Comparison of ENCODE assay signal across 6 cellular contexts in genomic region chr6:31958412-31958740, GRCh38. TPM values are rescaled to one million over a fixed set of nuclear protein-coding genes. Genes with fewer than 3 reads are reported as not detected.
A peak's percentile ranks its signal among the peaks of the same experiment; 100 is the strongest.
DNase-seq lines count a peak whose midpoint lies in the region; ATAC-seq and TF ChIP-seq lines count a peak whose summit lies in the region.

No MANE protein-coding gene starts in this region.

- no peaks in the 10 kb centered on the region for H3K27me3 Mint-ChIP-seq in activated CD4-positive, alpha-beta T cell treated with anti-CD3 and anti-CD28 coated beads, Interleukin-2, amount 10 ng/mL, durations not matched to agents 24 days and 14 days
- H3K27me3 Mint-ChIP-seq in dendritic cell treated with granulocyte-macrophage colony-stimulating factor and Interleukin-4, amounts not matched to agents 40 ng/mL and 50 ng/mL, for 4 days: no peaks in the 10 kb centered on the region

- H3K9me3 Mint-ChIP-seq in activated CD4-positive, alpha-beta T cell treated with anti-CD3 and anti-CD28 coated beads, Interleukin-2, amount 10 ng/mL, durations not matched to agents 24 days and 14 days: no peaks in the 10 kb centered on the region
- no peaks in the 10 kb centered on the region for H3K9me3 Mint-ChIP-seq in dendritic cell treated with granulocyte-macrophage colony-stimulating factor and Interleukin-4, amounts not matched to agents 40 ng/mL and 50 ng/mL, for 4 days

- H3K36me3 ChIP-seq in psoas muscle (ENCODE audit: insufficient read depth in 1 of 2, low read depth in 1 of 2): peaks cover 3 to 77% of the 10 kb centered on the region in 2 donors

- peaks cover 36% of the 10 kb centered on the region for H3K4me1 Mint-ChIP-seq in activated CD4-positive, alpha-beta T cell treated with anti-CD3 and anti-CD28 coated beads, Interleukin-2, amount 10 ng/mL, durations not matched to agents 24 days and 14 days
- H3K4me1 Mint-ChIP-seq in dendritic cell treated with granulocyte-macrophage colony-stimulating factor and Interleukin-4, amounts not matched to agents 40 ng/mL and 50 ng/mL, for 4 days (ENCODE audit: low read depth): peaks cover 56% of the 10 kb centered on the region

- TF ChIP-seq CTCF in psoas muscle (IDR thresholded peaks at IDR 0.05): no peak

- H3K4me3 Mint-ChIP-seq in activated CD4-positive, alpha-beta T cell treated with anti-CD3 and anti-CD28 coated beads, Interleukin-2, amount 10 ng/mL, durations not matched to agents 24 days and 14 days: peak overlapping the region; percentile 97
- peak overlapping the region; percentile 90 for H3K4me3 Mint-ChIP-seq in dendritic cell treated with granulocyte-macrophage colony-stimulating factor and Interleukin-4, amounts not matched to agents 40 ng/mL and 50 ng/mL, for 4 days

- no peaks in the 10 kb centered on the region for H3K9me3 ChIP-seq in psoas muscle

- H3K27me3 ChIP-seq in psoas muscle (ENCODE audit: insufficient read depth in 3 of 3, low read length in 2 of 3): no peaks in the 10 kb centered on the region

- H3K27ac ChIP-seq in psoas muscle: peak overlapping the region; percentile 89

- 6 to 9% (median 8%) methylated on average over 11 of the region's 11 CpGs for WGBS in psoas muscle, 3 donors

- H3K4me1 ChIP-seq in psoas muscle: peaks cover 10% of the 10 kb centered on the region

- intact Hi-C loops in activated CD4-positive, alpha-beta T cell treated with anti-CD3 and anti-CD28 coated beads, Interleukin-2, amount 10 ng/mL, durations not matched to agents 24 days and 14 days (cut with micrococcal nuclease): loop anchor here (2.0 to 5.0 kb wide), 3 partner anchors 56 to 416 kb away; partner anchors contain the start of genes AGPAT1, DDX39B, RNF5 and ZBTB12
- intact Hi-C loops in dendritic cell treated with granulocyte-macrophage colony-stimulating factor and Interleukin-4, amounts not matched to agents 40 ng/mL and 50 ng/mL, for 4 days (cut with micrococcal nuclease): loop anchor here (5.0 kb wide), 1 partner anchor 61 kb away; the partner anchor contains the start of gene EHMT2
- intact Hi-C loops in psoas muscle (cut with DNase I): no loop called here

- peaks cover 72% of the 10 kb centered on the region for H3K36me3 Mint-ChIP-seq in activated CD4-positive, alpha-beta T cell treated with anti-CD3 and anti-CD28 coated beads, Interleukin-2, amount 10 ng/mL, durations not matched to agents 24 days and 14 days (ENCODE audit: low read depth)
- peaks cover 94% of the 10 kb centered on the region for H3K36me3 Mint-ChIP-seq in dendritic cell treated with granulocyte-macrophage colony-stimulating factor and Interleukin-4, amounts not matched to agents 40 ng/mL and 50 ng/mL, for 4 days (ENCODE audit: low read depth)

- H3K27ac Mint-ChIP-seq in activated CD4-positive, alpha-beta T cell treated with anti-CD3 and anti-CD28 coated beads, Interleukin-2, amount 10 ng/mL, durations not matched to agents 24 days and 14 days: peak overlapping the region; percentile 95
- H3K27ac Mint-ChIP-seq in dendritic cell treated with granulocyte-macrophage colony-stimulating factor and Interleukin-4, amounts not matched to agents 40 ng/mL and 50 ng/mL, for 4 days: peak overlapping the region; percentile 92

- DNase-seq in activated CD4-positive, alpha-beta T cell treated with anti-CD3 and anti-CD28 coated beads, Interleukin-2, amount 10 ng/mL, durations not matched to agents 24 days and 14 days: no peak
- no peak for DNase-seq in activated CD4-positive, alpha-beta T cell treated with anti-CD3 and anti-CD28 coated beads for 4 hours
- DNase-seq in psoas muscle (no peak), NCI-H510A (lab: John Stamatoyannopoulos, UW) (no peak)

- peak in 3 of 4 donors; percentile 1 to 3 (median 2) for ATAC-seq in psoas muscle
- ATAC-seq in HG02981 (IDR thresholded peaks at IDR 0.05; ENCODE audit: unreplicated experiment): no peak

- H3K4me3 ChIP-seq in psoas muscle: peak overlapping the region; percentile 88

RNA-seq across cellular contexts. Expression of gene NELFE, which starts 0.4 kb away (rescaled TPM):
- 85.8 and 88.5 TPM in 2 replicates for total RNA-seq in activated CD4-positive, alpha-beta T cell treated with anti-CD3 and anti-CD28 coated beads, Interleukin-2, amount 10 ng/mL, durations not matched to agents 24 days and 14 days
- 10 to 100 TPM; 47.2 to 52.3 (median 48.7) TPM for total RNA-seq in psoas muscle
- polyA plus RNA-seq in psoas muscle: 10 to 100 TPM; 44.3 to 86.9 (median 85.4) TPM

RNA-seq across cellular contexts. Expression of gene SKIC2, which starts 0.6 kb away (rescaled TPM):
- 92.8 and 93.7 TPM in 2 replicates for total RNA-seq in activated CD4-positive, alpha-beta T cell treated with anti-CD3 and anti-CD28 coated beads, Interleukin-2, amount 10 ng/mL, durations not matched to agents 24 days and 14 days
- total RNA-seq in psoas muscle: 10 to 100 TPM; 27.9 to 31.0 (median 29.2) TPM
- polyA plus RNA-seq in psoas muscle: 10 to 100 TPM; 26.9 to 36.6 (median 31.8) TPM

RNA-seq across cellular contexts. Expression of gene CFB, which starts 12.5 kb away (rescaled TPM):
- 0.17 TPM in 1 of 2 replicates, not detected in the other for total RNA-seq in activated CD4-positive, alpha-beta T cell treated with anti-CD3 and anti-CD28 coated beads, Interleukin-2, amount 10 ng/mL, durations not matched to agents 24 days and 14 days
- 1 to 10 TPM; 2.5 to 5.8 (median 3.4) TPM for total RNA-seq in psoas muscle
- 1 to 10 TPM; 1.6 to 2.3 (median 1.8) TPM for polyA plus RNA-seq in psoas muscle

RNA-seq across cellular contexts. Expression of gene DXO, which starts 13.6 kb away (rescaled TPM):
- total RNA-seq in activated CD4-positive, alpha-beta T cell treated with anti-CD3 and anti-CD28 coated beads, Interleukin-2, amount 10 ng/mL, durations not matched to agents 24 days and 14 days: 13.2 and 14.1 TPM in 2 replicates
- 10 to 100 TPM in 2 of 4 donors, 1 to 10 TPM in 2; 7.4 to 12.9 (median 9.9) TPM for total RNA-seq in psoas muscle
- polyA plus RNA-seq in psoas muscle: 10 to 100 TPM in 1 of 3 donors, 1 to 10 TPM in 2; 8.0 to 20.6 (median 9.2) TPM

RNA-seq across cellular contexts. Expression of gene C4A, which starts 23.5 kb away (rescaled TPM):
- 2.7 and 3.3 TPM in 2 replicates for total RNA-seq in activated CD4-positive, alpha-beta T cell treated with anti-CD3 and anti-CD28 coated beads, Interleukin-2, amount 10 ng/mL, durations not matched to agents 24 days and 14 days
- 10 to 100 TPM in 3 of 4 donors, 1 to 10 TPM in 1; 5.6 to 13.2 (median 10.9) TPM for total RNA-seq in psoas muscle
- polyA plus RNA-seq in psoas muscle: 1 to 10 TPM; 3.0 to 3.2 (median 3.1) TPM

Comparison
In these comparisons a context has a peak if more than half of its experiments do, and no peak if none do; other contexts are left out.
1. intact Hi-C loops: an anchor here in activated CD4-positive, alpha-beta T cell treated with anti-CD3 and anti-CD28 coated beads, Interleukin-2, amount 10 ng/mL, durations not matched to agents 24 days and 14 days (2.0 to 5.0 kb wide) and dendritic cell treated with granulocyte-macrophage colony-stimulating factor and Interleukin-4, amounts not matched to agents 40 ng/mL and 50 ng/mL, for 4 days (5.0 kb wide); none called in psoas muscle.